In the genomic region with DNA sequence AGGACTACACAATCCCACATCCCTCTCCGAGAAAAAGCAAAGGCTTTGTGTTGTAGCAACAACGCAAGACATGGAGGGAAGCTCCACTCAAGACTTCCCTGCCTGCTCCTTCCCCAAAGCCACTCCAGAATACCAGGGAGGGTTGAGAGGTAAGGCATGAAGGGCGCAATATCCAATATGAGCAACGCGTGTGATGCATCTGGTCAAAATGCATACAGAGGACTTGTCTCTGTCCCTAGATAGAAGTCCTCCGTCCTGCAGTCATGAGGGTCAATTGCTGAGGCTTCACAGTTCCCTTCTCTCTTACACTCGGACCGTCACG, we compare ENCODE assay signal across 8 cellular contexts. TPM values are rescaled to one million over a fixed set of nuclear protein-coding genes. Genes with fewer than 3 reads are reported as not detected.
DNase-seq lines count a peak whose midpoint lies in the region; ATAC-seq, FAIRE-seq and TF ChIP-seq lines count a peak whose summit lies in the region.

No MANE protein-coding gene starts in this region.

- TF ChIP-seq RAD21 in A549 (conservative IDR thresholded peaks at IDR 0.05 in 1 of 2, IDR thresholded peaks at IDR 0.05 in 1 of 2): no peak

- no peak overlapping the region for H2BK15ac ChIP-seq in neuronal stem cell (ENCODE audit: low read length)

- H3K9ac ChIP-seq in neuronal stem cell (ENCODE audit: low read depth, low read length, poor library complexity): peak overlapping the region; percentile 56

- H4K91ac ChIP-seq in neuronal stem cell (ENCODE audit: low read depth, low read length, poor library complexity): no peak overlapping the region

- H3K27me3 ChIP-seq in Peyer's patch: no peaks in the 10 kb centered on the region
- H3K27me3 ChIP-seq in neuronal stem cell (ENCODE audit: control insufficient read depth in 3 of 3, insufficient read depth in 3 of 3, low read depth in 1 of 3, low read length in 3 of 3): no peaks in the 10 kb centered on the region

- TF ChIP-seq CTCF in A549 (IDR thresholded peaks at IDR 0.05) (no peak), Peyer's patch (IDR thresholded peaks at IDR 0.05) (no peak), endothelial cell (IDR thresholded peaks at IDR 0.05; ENCODE audit: unreplicated experiment) (no peak)

- H3K4me1 ChIP-seq in A549 (peaks cover 30% of the 10 kb centered on the region; the same call in 2 of the 3 replicates), Peyer's patch (peaks cover 0 to 24% (median 0%) of the 10 kb centered on the region in 4 donors), neuronal stem cell (ENCODE audit: control insufficient read depth in 2 of 2, insufficient read depth in 1 of 2, low read depth in 1 of 2, low read length in 2 of 2) (peaks cover 0 to 2% of the 10 kb centered on the region in 2 donors)

- H3K4ac ChIP-seq in neuronal stem cell (ENCODE audit: low read length): no peak overlapping the region

- H3K9me3 ChIP-seq in A549 (no peaks in the 10 kb centered on the region), Peyer's patch (no peaks in the 10 kb centered on the region), neuronal stem cell (replicated peaks in 1 of 2; ENCODE audit: control insufficient read depth in 2 of 2, insufficient read depth in 1 of 2, low read depth in 1 of 2, low read length in 2 of 2) (peaks cover 0 to 8% of the 10 kb centered on the region in 2 donors)

- no peak overlapping the region for H2BK12ac ChIP-seq in neuronal stem cell (ENCODE audit: low read length)

- H3K14ac ChIP-seq in neuronal stem cell (ENCODE audit: low read length): no peak overlapping the region

- H3K4me1 Mint-ChIP-seq in endothelial cell (ENCODE audit: unreplicated experiment): peaks cover 37% of the 10 kb centered on the region

- H3K36me3 ChIP-seq in Peyer's patch (no peaks in the 10 kb centered on the region), neuronal stem cell (replicated peaks in 1 of 2; ENCODE audit: control insufficient read depth in 2 of 2, insufficient read depth in 2 of 2, low read length in 2 of 2) (peaks cover 3 to 8% of the 10 kb centered on the region in 2 donors)

- H2AFZ ChIP-seq in neuronal stem cell (ENCODE audit: low read length): peak overlapping the region; percentile 92

- DNase-seq in A549 (ENCODE audit: low read depth in 1 of 2, low spot score in 1 of 2) (no peak), Peyer's patch (no peak), endothelial cell (ENCODE audit: low spot score) (no peak), neuronal stem cell (ENCODE audit: low spot score) (no peak), iPS-NIHi7 (ENCODE audit: extremely low spot score) (no peak)
- no peak for DNase-seq in activated effector memory CD4-positive, alpha-beta T cell treated with anti-CD3 and anti-CD28 coated beads, Interleukin-2, amount 50 U/mL, for 16 hours

- CTCF ChIA-PET in A549 (lab: Yijun Ruan, JAX): interaction anchor here (0.8 to 1.4 kb wide), 5 partner anchors 24 to 490 kb away, joined by 3 to 6 read pairs (median 3); no protein-coding TSS in a partner anchor

- no peak overlapping the region for H2AK5ac ChIP-seq in neuronal stem cell (ENCODE audit: low read depth, low read length)

- POLR2A ChIA-PET in A549 (lab: Yijun Ruan, JAX): interaction anchor here (1.0 to 1.8 kb wide), 4 partner anchors 9 to 489 kb away, joined by 3 to 22 read pairs (median 12); no protein-coding TSS in a partner anchor

- H3K18ac ChIP-seq in neuronal stem cell (ENCODE audit: low read length): no peak overlapping the region

- no peak overlapping the region for H2BK5ac ChIP-seq in neuronal stem cell (ENCODE audit: low read length)

- H3K4me3 ChIP-seq in A549 (peak overlapping the region; percentile 67), Peyer's patch (peak overlapping the region; percentile 64 to 90 (median 72)), neuronal stem cell (ENCODE audit: low read length in 2 of 2) (peak overlapping the region; percentile 77 to 94)

- ATAC-seq in A549: peak in 1 of 2 experiments; percentile 41; a peak in 5 of 6 replicates
- ATAC-seq in GM18517 (IDR thresholded peaks at IDR 0.05; ENCODE audit: unreplicated experiment): peak; percentile 25
- no peak for ATAC-seq in GM18867 (IDR thresholded peaks at IDR 0.05; ENCODE audit: unreplicated experiment)

- no peak for FAIRE-seq in A549 (lab: Jason Lieb, UNC)

- H3K27me3 Mint-ChIP-seq in endothelial cell (ENCODE audit: unreplicated experiment): peaks cover 10% of the 10 kb centered on the region

- H4K8ac ChIP-seq in neuronal stem cell (ENCODE audit: low read depth, low read length): no peak overlapping the region

- no peaks in the 10 kb centered on the region for H3K36me3 Mint-ChIP-seq in endothelial cell (ENCODE audit: low read depth, unreplicated experiment)

- 1% methylated on average over 9 of the region's 9 CpGs for WGBS in A549 (ENCODE audit: missing lambda C conversion rate)
- no CpG with 5 or more reads among the region's 9 CpGs for WGBS in neuronal stem cell (ENCODE audit: extremely low coverage in 2 of 2, insufficient read length in 2 of 2, insufficient replicate concordance in 1 of 2), 2 donors

- H3K4me2 ChIP-seq in A549 (peak overlapping the region; percentile 82), neuronal stem cell (ENCODE audit: insufficient read depth, low read length, poor library complexity, severe bottlenecking) (peak overlapping the region; percentile 49)

- H3K79me1 ChIP-seq in neuronal stem cell (ENCODE audit: low read depth, low read length): peaks cover 1% of the 10 kb centered on the region

- H3K27ac ChIP-seq in A549 (peak overlapping the region; percentile 76 to 86), Peyer's patch (peak overlapping the region; percentile 81 to 97 (median 96)), neuronal stem cell (replicated peaks; ENCODE audit: low read length) (peak overlapping the region; percentile 86)

- H3K27ac Mint-ChIP-seq in endothelial cell (ENCODE audit: unreplicated experiment): peak overlapping the region; percentile 95

- TF ChIP-seq POLR2A in A549 (IDR thresholded peaks at IDR 0.05; ENCODE audit: low read length) (no peak), Peyer's patch (IDR thresholded peaks at IDR 0.05) (no peak)

- no peak overlapping the region for H2BK120ac ChIP-seq in neuronal stem cell (ENCODE audit: low read depth, low read length)

- TF ChIP-seq EP300 in A549 (IDR thresholded peaks at IDR 0.05): no peak

- no peaks in the 10 kb centered on the region for H3K9me3 Mint-ChIP-seq in endothelial cell (ENCODE audit: unreplicated experiment)

- H3K23ac ChIP-seq in neuronal stem cell (ENCODE audit: low read depth, low read length, poor library complexity): no peak overlapping the region

- peak overlapping the region; percentile 100 for H3K4me3 Mint-ChIP-seq in endothelial cell (ENCODE audit: unreplicated experiment)

TF ChIP-seq in A549, 52 proteins besides CTCF, POLR2A, EP300 and RAD21:
- TF ChIP-seq, protein P1, sequence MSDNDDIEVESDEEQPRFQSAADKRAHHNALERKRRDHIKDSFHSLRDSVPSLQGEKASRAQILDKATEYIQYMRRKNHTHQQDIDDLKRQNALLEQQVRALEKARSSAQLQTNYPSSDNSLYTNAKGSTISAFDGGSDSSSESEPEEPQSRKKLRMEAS (IDR thresholded peaks at IDR 0.05): no peak
- no peak for TF ChIP-seq CEBPB (IDR thresholded peaks at IDR 0.05)
- TF ChIP-seq KDM5A (IDR thresholded peaks at IDR 0.05): no peak

RNA-seq across cellular contexts. Expression of a gene that starts 0.5 kb away (rescaled TPM):
- polyA plus RNA-seq in A549 (2011; rRNA removed) (60.4 and 99.1 TPM in 2 replicates), A549 (2017; fragmentation: RNase III; extraction: RNeasy Plus Mini Kit Qiagen cat#74134 plus additional on column Dnase treatment) (35.5 to 38.5 TPM (median 38.2 TPM) in 3 replicates)
- 15.2 and 16.0 TPM in 2 replicates for polyA plus RNA-seq in A549 (2012; cell fraction: cytosol; rRNA removed)
- 11.5 and 35.0 TPM in 2 replicates for polyA plus RNA-seq in A549 (2012; cell fraction: nucleus; rRNA removed)
- polyA minus RNA-seq in A549 (2011; rRNA and poly(A)+ RNA removed): 26.9 and 31.5 TPM in 2 replicates
- total RNA-seq in Peyer's patch (10 to 100 TPM; 21.4 to 31.0 (median 26.1) TPM), endothelial cell (ENCODE audit: unreplicated experiment) (41.3 TPM)
- 67.5 TPM for polyA plus RNA-seq in neuronal stem cell (2013, experiment 1 of 2)
- 65.7 TPM for polyA plus RNA-seq in neuronal stem cell (2013, experiment 2 of 2)

RNA-seq across cellular contexts. Expression of a gene that starts 0.9 kb away (rescaled TPM):
- polyA plus RNA-seq in A549 (2011; rRNA removed) (21.5 and 24.1 TPM in 2 replicates), A549 (2017; fragmentation: RNase III; extraction: RNeasy Plus Mini Kit Qiagen cat#74134 plus additional on column Dnase treatment) (4.3 to 5.9 TPM (median 5.4 TPM) in 3 replicates)
- polyA plus RNA-seq in A549 (2012; cell fraction: cytosol; rRNA removed): 4.4 and 5.7 TPM in 2 replicates
- 3.6 and 4.5 TPM in 2 replicates for polyA plus RNA-seq in A549 (2012; cell fraction: nucleus; rRNA removed)
- polyA minus RNA-seq in A549 (2011; rRNA and poly(A)+ RNA removed): 72.7 and 97.7 TPM in 2 replicates
- total RNA-seq in Peyer's patch (10 to 100 TPM; 22.9 to 44.2 (median 40.2) TPM), endothelial cell (ENCODE audit: unreplicated experiment) (59.3 TPM)
- 19.6 TPM for polyA plus RNA-seq in neuronal stem cell (2013, experiment 1 of 2)
- 15.9 TPM for polyA plus RNA-seq in neuronal stem cell (2013, experiment 2 of 2)
